Comparison of ENCODE assay signal across 20 cellular contexts in the genomic region with DNA sequence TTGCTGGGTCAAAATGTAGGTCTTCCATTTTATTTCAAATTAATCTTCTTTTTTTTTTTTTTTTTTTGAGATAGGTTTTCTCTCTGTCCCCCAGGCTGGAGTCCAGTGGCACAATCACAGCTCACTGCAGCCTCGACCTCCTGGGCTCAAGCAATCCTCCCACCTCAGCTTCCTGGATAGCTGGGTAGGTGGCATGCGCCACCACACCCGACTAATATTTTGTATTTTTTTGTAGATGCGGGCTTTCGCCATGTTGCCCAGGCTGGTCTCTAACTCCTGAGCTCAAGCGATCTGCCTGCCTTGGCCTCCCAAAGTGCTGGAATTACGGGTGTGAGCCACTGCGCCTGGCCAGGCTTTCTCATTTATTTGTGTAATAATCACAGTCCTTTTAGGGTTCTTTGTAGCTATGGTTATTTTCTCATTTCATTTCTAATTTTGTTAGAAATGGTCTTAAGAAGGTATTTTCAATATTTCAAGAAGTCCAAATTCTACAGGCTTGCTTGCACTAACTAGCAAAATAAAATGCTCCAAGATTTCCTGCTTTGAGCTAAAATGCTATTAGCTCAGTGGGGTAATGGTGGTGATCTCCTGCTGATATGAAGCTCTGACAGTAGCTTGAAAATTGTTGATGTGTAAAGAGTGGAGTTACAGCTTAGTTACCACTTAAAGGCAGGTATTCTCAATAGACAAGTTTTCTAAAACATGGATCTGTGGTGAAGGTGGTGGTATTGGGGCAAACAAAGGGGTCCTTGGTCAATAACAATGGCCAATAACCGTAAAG. TPM values are rescaled to one million over a fixed set of nuclear protein-coding genes. Genes with fewer than 3 reads are reported as not detected.
A peak's percentile ranks its signal among the peaks of the same experiment; 100 is the strongest.
DNase-seq lines count a peak whose midpoint lies in the region; FAIRE-seq and TF ChIP-seq lines count a peak whose summit lies in the region.
"Had no signal": no experiment of that assay in that cellular context is flagged by ENCODE, and none has a peak within 500 bp of the region (broad histone marks: within the 10 kb centered on the region; RNA-seq: fewer than 3 reads in every experiment).

No MANE protein-coding gene starts in this region.

- H3K56ac ChIP-seq in H1 (replicated peaks; ENCODE audit: insufficient read length, low read depth, low read length), result no peak overlapping the region

- no peak for TF ChIP-seq EP300 in H1 (IDR thresholded peaks at IDR 0.05; ENCODE audit: borderline replicate concordance in 1 of 2, low read depth in 2 of 2, low read length in 2 of 2)

- H4K8ac ChIP-seq in H1 (ENCODE audit: extremely low read depth, insufficient read depth, low read length) (no peak overlapping the region), trophoblast cell (ENCODE audit: low read depth, low read length) (peak overlapping the region; percentile 86)

- H3K27ac ChIP-seq in H1 (ENCODE audit: low read depth, low read length) (no peak overlapping the region), trophoblast cell (ENCODE audit: low read depth, low read length) (peak overlapping the region; percentile 97)
- H3K27ac ChIP-seq: GM23248, HL-60, SK-N-MC had no signal

- H3K4me2 ChIP-seq in Loucy (ENCODE audit: low read depth, low read length, poor library complexity, severe bottlenecking) (no peak overlapping the region), H1 (ENCODE audit: insufficient read depth in 1 of 2, low read depth in 2 of 2, low read length in 2 of 2) (no peak overlapping the region), trophoblast cell (ENCODE audit: low read length) (peak overlapping the region; percentile 67)

- DNase-seq in Caco-2, result no peak
- DNase-seq in H1 (ENCODE audit: low read depth in 1 of 2, low spot score in 2 of 2), result no peak
- peak; percentile 75 to 86 for DNase-seq in trophoblast cell
- no peak for DNase-seq in HTR-8/SVneo (ENCODE audit: insufficient read length, low spot score)
- no peak for DNase-seq in middle frontal gyrus (ENCODE audit: extremely low spot score, low spot score)
- DNase-seq in erythroblast (lab: John Stamatoyannopoulos, UW), result no peak
- no peak for DNase-seq in GM10248 (ENCODE audit: extremely low spot score)
- DNase-seq: DMS79; Kasumi-1; NCI-H146; NCI-H2081 treated with DMSO at 0.1 percent for 48 hours; NCI-H345; NCI-H69; NK-92 treated with Interleukin-12 subunit alpha and Interleukin-12 subunit beta, amount 100 ng/mL, for 24 hours had no signal

- no peaks in the 10 kb centered on the region for H4K20me1 ChIP-seq in Loucy (ENCODE audit: insufficient read depth, low read length, poor library complexity, severe bottlenecking)
- no peaks in the 10 kb centered on the region for H4K20me1 ChIP-seq in H1 (replicated peaks in 1 of 2; ENCODE audit: control insufficient read depth in 1 of 2, insufficient read depth in 2 of 2, low read length in 2 of 2)

- no peaks in the 10 kb centered on the region for H3K27me3 Mint-ChIP-seq in Caco-2 (ENCODE audit: insufficient read depth, unreplicated experiment)

- H2BK12ac ChIP-seq in H1 (ENCODE audit: low read depth, low read length) (no peak overlapping the region), trophoblast cell (ENCODE audit: low read length) (peak overlapping the region; percentile 94)

- no peak overlapping the region for H4K5ac ChIP-seq in H1 (ENCODE audit: insufficient read length, low read depth, low read length)

- BruUV-seq in Caco-2 (replicated peaks; lab: Mats Ljungman, UMichigan), result no TSS peak

- H3K36me3 ChIP-seq in Caco-2 (ENCODE audit: control insufficient read depth, insufficient read depth, low read length) (no peaks in the 10 kb centered on the region), Loucy (ENCODE audit: insufficient read depth, low read length) (no peaks in the 10 kb centered on the region), H1 (ENCODE audit: control insufficient read depth in 2 of 4, insufficient read depth in 4 of 4, low read length in 3 of 4) (no peaks in the 10 kb centered on the region), trophoblast cell (ENCODE audit: control insufficient read depth in 1 of 2, insufficient read depth in 2 of 2, low read length in 2 of 2) (no peaks in the 10 kb centered on the region)

- H2AFZ ChIP-seq in Loucy (ENCODE audit: low read length) (0 out of 2 replicates have a peak overlapping the region, but pooled peaks have one; percentile 15), H1 (ENCODE audit: low read length) (peak overlapping the region; percentile 70; the same call in 1 of the 2 replicates), trophoblast cell (ENCODE audit: insufficient read depth, low read length, poor library complexity) (peak overlapping the region; percentile 45)
- H2AFZ ChIP-seq: GM23248 had no signal

- no peak overlapping the region for H2AK5ac ChIP-seq in H1 (ENCODE audit: low read depth, low read length)
- peak overlapping the region; percentile 94 for H2AK5ac ChIP-seq in trophoblast cell (ENCODE audit: low read length)

- no peaks in the 10 kb centered on the region for H3K9me2 ChIP-seq in Loucy (replicated peaks; ENCODE audit: low read depth, low read length)

- H3K9me3 ChIP-seq in Caco-2 (no peaks in the 10 kb centered on the region), Loucy (ENCODE audit: insufficient read depth, low read depth, low read length) (no peaks in the 10 kb centered on the region), H1 (ENCODE audit: insufficient read depth in 2 of 2, low read depth in 1 of 2, low read length in 1 of 2) (no peaks in the 10 kb centered on the region), trophoblast cell (ENCODE audit: insufficient read depth, low read depth, low read length) (no peaks in the 10 kb centered on the region)

- CTCF ChIA-PET in Caco-2 (lab: Charles Lee), result interaction anchor here (0.7 to 2.0 kb wide), 3 partner anchors 21 to 344 kb away, joined by 3 to 6 read pairs (median 3); no protein-coding TSS in a partner anchor
- CTCF ChIA-PET in H1 (lab: Charles Lee; ENCODE audit: partially characterized antibody), result interaction anchor here (0.6 to 2.1 kb wide), 3 partner anchors 9 to 1607 kb away, joined by 3 to 7 read pairs (median 4); no protein-coding TSS in a partner anchor
- CTCF ChIA-PET in GM10248 (lab: Yijun Ruan, JAX), result interaction anchor here (1.2 to 1.4 kb wide), 3 partner anchors 8 to 79 kb away, joined by 3 to 5 read pairs (median 3); no protein-coding TSS in a partner anchor

- H3K14ac ChIP-seq in H1 (ENCODE audit: insufficient read length), result no peak overlapping the region
- H3K14ac ChIP-seq in trophoblast cell (ENCODE audit: low read length), result peak overlapping the region; percentile 81

- H3K9ac ChIP-seq in Loucy (ENCODE audit: low read depth, low read length, poor library complexity, severe bottlenecking) (no peak overlapping the region), H1 (replicated peaks in 1 of 4; ENCODE audit: extremely low read depth in 1 of 4, low read depth in 3 of 4, low read length in 3 of 4) (no peak overlapping the region), trophoblast cell (ENCODE audit: low read length) (no peak overlapping the region)
- H3K9ac ChIP-seq: GM23248 had no signal

- no peaks in the 10 kb centered on the region for H3K36me3 Mint-ChIP-seq in Caco-2 (ENCODE audit: insufficient read depth, unreplicated experiment)

- H4K91ac ChIP-seq in H1 (replicated peaks; ENCODE audit: insufficient read length, low read length), result no peak overlapping the region
- peak overlapping the region; percentile 90 for H4K91ac ChIP-seq in trophoblast cell (ENCODE audit: low read depth, low read length)

- H3K27me3 ChIP-seq in Caco-2 (replicated peaks; ENCODE audit: control insufficient read depth, insufficient read depth, low read length) (no peaks in the 10 kb centered on the region), Loucy (ENCODE audit: insufficient read depth, low read length, poor library complexity, severe bottlenecking) (no peaks in the 10 kb centered on the region), H1 (replicated peaks in 1 of 4; ENCODE audit: control insufficient read depth in 3 of 4, extremely low read depth in 1 of 4, insufficient read depth in 3 of 4, low read length in 3 of 4) (no peaks in the 10 kb centered on the region), trophoblast cell (ENCODE audit: insufficient read depth, low read length) (no peaks in the 10 kb centered on the region)

- no peak overlapping the region for H2BK15ac ChIP-seq in H1 (ENCODE audit: low read length)

- no peaks in the 10 kb centered on the region for H3K79me2 ChIP-seq in Loucy (ENCODE audit: insufficient read depth, low read length)
- no peaks in the 10 kb centered on the region for H3K79me2 ChIP-seq in H1 (ENCODE audit: control insufficient read depth in 1 of 2, insufficient read depth in 2 of 2, low read length in 2 of 2)
- no peaks in the 10 kb centered on the region for H3K79me2 ChIP-seq in trophoblast cell (ENCODE audit: control insufficient read depth, insufficient read depth, low read length, poor library complexity)

- H3K4ac ChIP-seq in H1 (replicated peaks; ENCODE audit: insufficient read length, low read depth, low read length) (no peak overlapping the region), trophoblast cell (ENCODE audit: low read depth, low read length) (peak overlapping the region; percentile 49)

- POLR2A ChIA-PET in Caco-2 (lab: Charles Lee), result interaction anchor here (0.6 to 2.2 kb wide), 7 partner anchors 21 to 666 kb away, joined by 3 to 14 read pairs (median 11); a partner anchor contains a TSS
- POLR2A ChIA-PET in H1 (lab: Charles Lee; ENCODE audit: partially characterized antibody), result interaction anchor here (0.6 to 2.3 kb wide), 3 partner anchors 13 to 41 kb away, joined by 3 to 5 read pairs (median 3); no protein-coding TSS in a partner anchor
- POLR2A ChIA-PET in GM10248 (lab: Yijun Ruan, JAX), result no interaction called here

- no peaks in the 10 kb centered on the region; the same call in 1 of the 2 replicates for H3K23me2 ChIP-seq in H1 (ENCODE audit: low read depth, low read length)

- peak overlapping the region; percentile 77 for H3K27ac Mint-ChIP-seq in Caco-2 (ENCODE audit: unreplicated experiment)

- H4K12ac ChIP-seq in trophoblast cell (ENCODE audit: low read depth, low read length), result peak overlapping the region; percentile 57

- H3F3A ChIP-seq in Loucy (ENCODE audit: low read depth), result no peaks in the 10 kb centered on the region

- no peak overlapping the region for H2BK20ac ChIP-seq in H1 (ENCODE audit: low read length)

- peaks cover 18% of the 10 kb centered on the region for H3K4me1 ChIP-seq in Caco-2
- H3K4me1 ChIP-seq in Loucy (ENCODE audit: insufficient read depth, low read length, poor library complexity, severe bottlenecking), result no peaks in the 10 kb centered on the region
- H3K4me1 ChIP-seq in H1 (replicated peaks in 1 of 4; ENCODE audit: control insufficient read depth in 3 of 4, insufficient read depth in 4 of 4, low read length in 3 of 4), result peaks cover 0 to 2% (median 0%) of the 10 kb centered on the region in 4 experiments; a peak in 2 of 7 replicates
- peaks cover 8 to 20% of the 10 kb centered on the region in 2 experiments for H3K4me1 ChIP-seq in trophoblast cell (ENCODE audit: control insufficient read depth in 1 of 2, insufficient read depth in 2 of 2, low read length in 2 of 2)

- WGBS in H1 (ENCODE audit: extremely low coverage in 1 of 2, insufficient coverage in 1 of 2, insufficient read length in 1 of 2, insufficient replicate concordance in 2 of 2, low coverage in 1 of 2, low lambda C conversion rate in 2 of 2, missing lambda C conversion rate in 1 of 2), 2 experiments, result 88% methylated on average over 9 of the region's 9 CpGs; no CpG with 5 or more reads in 1 of the 2 experiments
- no CpG with 5 or more reads among the region's 9 CpGs for WGBS in trophoblast cell (ENCODE audit: extremely low coverage, insufficient coverage, insufficient read length)

- H2BK5ac ChIP-seq in H1 (ENCODE audit: low read depth, low read length) (no peak overlapping the region), trophoblast cell (ENCODE audit: low read depth, low read length, poor library complexity) (peak overlapping the region; percentile 98)

- H2BK120ac ChIP-seq in H1 (replicated peaks; ENCODE audit: low read depth, low read length) (no peak overlapping the region), trophoblast cell (ENCODE audit: insufficient read depth, low read length, poor library complexity) (peak overlapping the region; percentile 97)

- TF ChIP-seq RAD21 in H1 (IDR thresholded peaks at IDR 0.05 in 1 of 2, conservative IDR thresholded peaks at IDR 0.05 in 1 of 2; ENCODE audit: low read depth in 2 of 2, low read length in 2 of 2), result no peak

- peaks cover 10% of the 10 kb centered on the region for H3K9me3 Mint-ChIP-seq in Caco-2 (ENCODE audit: unreplicated experiment)

- H3K4me3 Mint-ChIP-seq in Caco-2 (ENCODE audit: unreplicated experiment), result peak overlapping the region; percentile 62

- TF ChIP-seq CTCF in Caco-2 (IDR thresholded peaks at IDR 0.05; ENCODE audit: insufficient read depth in 1 of 2, low read depth in 1 of 2, low read length in 1 of 2, severe bottlenecking in 1 of 2, unreplicated experiment in 1 of 2), result no peak
- TF ChIP-seq CTCF in Loucy (conservative IDR thresholded peaks at IDR 0.05; ENCODE audit: low read length), result no peak
- TF ChIP-seq CTCF in H1 (IDR thresholded peaks at IDR 0.05; ENCODE audit: control extremely low read depth in 1 of 3, insufficient read depth in 1 of 3, low read depth in 1 of 3, low read length in 3 of 3), result no peak
- no peak for TF ChIP-seq CTCF in GM10248 (IDR thresholded peaks at IDR 0.05; ENCODE audit: control extremely low read depth, extremely low read depth, low read depth, missing control alignments)

- H3K4me3 ChIP-seq in Caco-2 (ENCODE audit: low read depth, low read length) (no peak overlapping the region), Loucy (ENCODE audit: low read length, poor library complexity, severe bottlenecking) (no peak overlapping the region), H1 (ENCODE audit: extremely low read depth in 1 of 4, insufficient read depth in 2 of 4, low read depth in 3 of 4, low read length in 4 of 4) (no peak overlapping the region), trophoblast cell (ENCODE audit: low read depth, low read length) (no peak overlapping the region)
- H3K4me3 ChIP-seq: GM23248, SK-N-MC had no signal

- intact Hi-C loops in Caco-2 (cut with micrococcal nuclease; ENCODE audit: unreplicated experiment), result no loop called here

- no peaks in the 10 kb centered on the region for H3K79me1 ChIP-seq in H1 (ENCODE audit: low read depth, low read length)
- H3K79me1 ChIP-seq in trophoblast cell (ENCODE audit: low read length), result peaks cover 31% of the 10 kb centered on the region

- H3K23ac ChIP-seq in H1 (ENCODE audit: insufficient read length), result no peak overlapping the region
- H3K23ac ChIP-seq in trophoblast cell (ENCODE audit: low read length), result no peak overlapping the region

- no peak for FAIRE-seq in H1 (lab: Jason Lieb, UNC)
- FAIRE-seq in HTR-8/SVneo (lab: Jason Lieb, UNC), result no peak
- FAIRE-seq: A204.1, G401.6 had no signal

- TF ChIP-seq POLR2A in H1 (IDR thresholded peaks at IDR 0.05; ENCODE audit: control extremely low read depth in 1 of 2, low read depth in 2 of 2, low read length in 2 of 2), result no peak
- no peak for TF ChIP-seq POLR2A in erythroblast (IDR thresholded peaks at IDR 0.05; ENCODE audit: low read length)

- H3K18ac ChIP-seq in H1 (ENCODE audit: extremely low read depth, low read length), result no peak overlapping the region
- peak overlapping the region; percentile 92 for H3K18ac ChIP-seq in trophoblast cell (ENCODE audit: low read length)

- H3K4me1 Mint-ChIP-seq in Caco-2 (ENCODE audit: low read depth, unreplicated experiment), result peaks cover 21% of the 10 kb centered on the region

RNA-seq across cellular contexts. Expression of a gene that starts 50.0 kb away (rescaled TPM):
- total RNA-seq in Caco-2 (2022), result 69.1 and 70.0 TPM in 2 replicates
- total RNA-seq in H1 (2021; fragmentation: NEBNext Ultra II Directional; extraction: Animal tissue kit (Norgen Biotek cat#: 25700)), result 74.4 and 76.5 TPM in 2 replicates
- polyA plus RNA-seq in H1 (2011; rRNA removed), result 79.3 and 119 TPM in 2 replicates
- polyA plus RNA-seq in H1 (2011; cell fraction: cytosol; rRNA removed), result 108 TPM
- polyA plus RNA-seq in H1 (2011; cell fraction: nucleus; rRNA removed), result 51.4 TPM
- 105 to 148 TPM (median 110 TPM) in 4 replicates for polyA plus RNA-seq in H1 (2012, experiment 1 of 2)
- polyA plus RNA-seq in H1 (2012, experiment 2 of 2), result 86.2 TPM
- polyA plus RNA-seq in H1 (2013, experiment 1 of 2), result 76.0 TPM
- 74.6 TPM for polyA plus RNA-seq in H1 (2013, experiment 2 of 2)
- polyA minus RNA-seq in H1 (2011; rRNA and poly(A)+ RNA removed), result 24.2 and 24.5 TPM in 2 replicates
- 10.9 TPM for polyA minus RNA-seq in H1 (2011; cell fraction: cytosol; rRNA and poly(A)+ RNA removed)
- 15.5 TPM for polyA minus RNA-seq in H1 (2011; cell fraction: nucleus; rRNA and poly(A)+ RNA removed)
- polyA plus RNA-seq in trophoblast cell (2013), result 94.4 and 100.0 TPM in 2 replicates

Comparison
In these comparisons a context has a peak if more than half of its experiments do, and no peak if none do; other contexts are left out.
1. DNase-seq: peak in trophoblast cell (2 of 2); none in Caco-2 (0 of 2), H1 (0 of 2), HTR-8/SVneo (single experiment), middle frontal gyrus (single experiment), erythroblast (0 of 2) and GM10248 (single experiment).
2. H2AFZ ChIP-seq: peak in every context shown above with its lines; median percentile 70 in H1; 45 in trophoblast cell; 15 in Loucy.